ENCODE assay signal across 13 cellular contexts in the genomic region with DNA sequence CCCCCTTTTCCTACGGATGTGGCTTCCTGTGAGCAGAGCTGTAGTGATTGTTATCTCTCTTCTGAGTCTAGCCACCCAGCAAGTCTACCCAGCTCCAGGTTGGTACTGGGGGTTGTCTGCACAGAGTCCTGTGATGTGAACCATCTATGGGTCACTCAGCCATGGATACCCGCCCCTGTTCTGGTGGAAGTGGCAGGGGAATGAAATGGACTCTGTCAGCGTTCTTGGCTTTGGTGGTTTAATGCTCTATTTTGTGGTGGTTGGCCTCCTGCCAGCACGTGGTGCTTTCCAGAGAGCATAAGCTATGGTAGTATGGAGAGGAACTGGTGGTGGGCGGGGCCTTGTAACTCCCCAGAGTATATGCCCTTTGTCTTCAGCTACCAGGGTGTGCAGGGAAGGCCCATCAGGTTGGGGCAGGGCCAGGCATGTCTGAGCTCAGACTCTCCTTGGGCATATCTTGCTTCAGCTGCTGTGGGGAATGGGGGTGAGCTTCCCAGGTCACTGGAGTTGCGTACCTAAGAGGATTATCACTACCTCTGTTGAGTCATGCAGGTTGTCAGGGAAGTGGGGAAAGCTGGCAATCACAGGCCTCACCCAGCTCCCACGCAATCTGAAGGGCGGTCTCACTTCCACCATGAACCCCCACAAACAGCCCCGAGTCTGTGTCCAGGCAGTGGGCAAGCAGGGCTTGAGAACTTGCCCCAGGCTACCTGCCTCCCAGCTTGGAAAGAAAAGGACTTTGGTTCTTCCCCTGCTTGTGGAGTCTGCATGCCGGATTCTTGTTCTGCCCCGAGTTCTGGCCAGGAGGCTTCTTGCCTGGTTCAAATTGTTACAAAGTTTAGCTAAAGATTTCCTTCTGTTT. TPM values are rescaled to one million over a fixed set of nuclear protein-coding genes. Genes with fewer than 3 reads are reported as not detected.
DNase-seq lines count a peak whose midpoint lies in the region; ATAC-seq and FAIRE-seq lines count a peak whose summit lies in the region.
"Had no signal": no experiment of that assay in that cellular context is flagged by ENCODE, and none has a peak within 500 bp of the region (broad histone marks: within the 10 kb centered on the region; RNA-seq: fewer than 3 reads in every experiment).

No MANE protein-coding gene starts in this region.

- no peak overlapping the region for H3K4me3 Mint-ChIP-seq in activated naive CD4-positive, alpha-beta T cell treated with anti-CD3 and anti-CD28 coated beads, Interleukin-2, amount 10 ng/mL, durations not matched to agents 7 days and 5 days
- H3K4me3 Mint-ChIP-seq: effector memory CD8-positive, alpha-beta T cell; neural crest cell had no signal

- H3K27ac Mint-ChIP-seq in activated naive CD4-positive, alpha-beta T cell treated with anti-CD3 and anti-CD28 coated beads, Interleukin-2, amount 10 ng/mL, durations not matched to agents 7 days and 5 days, result peak overlapping the region; percentile 26
- H3K27ac Mint-ChIP-seq: effector memory CD8-positive, alpha-beta T cell had no signal

- no peak overlapping the region for H3K4me3 ChIP-seq in small intestine (ENCODE audit: low read depth in 1 of 2, low read length in 2 of 2)

- 63 to 67% (median 64%) methylated on average over 11 of the region's 11 CpGs for WGBS in small intestine, 3 donors

- H3K27ac ChIP-seq in small intestine (ENCODE audit: low read depth in 1 of 2, low read length in 1 of 2), result peak overlapping the region; percentile 45 to 74

- H3K4me1 ChIP-seq in small intestine (ENCODE audit: control insufficient read depth in 2 of 2, insufficient read depth in 1 of 2, low read depth in 1 of 2, low read length in 1 of 2), result peaks cover 3 to 8% of the 10 kb centered on the region in 2 donors

- CTCF ChIA-PET in activated naive CD4-positive, alpha-beta T cell treated with anti-CD3 and anti-CD28 coated beads, Interleukin-2, amount 10 ng/mL, durations not matched to agents 7 days and 5 days (lab: Charles Lee), result interaction anchor here (0.9 to 2.4 kb wide), 6 partner anchors 10 to 232 kb away, joined by 3 to 11 read pairs (median 5); partner anchors contain the start of gene TFG

- H3K27me3 Mint-ChIP-seq in activated naive CD4-positive, alpha-beta T cell treated with anti-CD3 and anti-CD28 coated beads, Interleukin-2, amount 10 ng/mL, durations not matched to agents 7 days and 5 days, result peaks cover 18% of the 10 kb centered on the region

- H3K27me3 ChIP-seq in small intestine (ENCODE audit: control insufficient read depth in 2 of 2, insufficient read depth in 2 of 2, low read length in 2 of 2), result no peaks in the 10 kb centered on the region

- H3K36me3 Mint-ChIP-seq in activated naive CD4-positive, alpha-beta T cell treated with anti-CD3 and anti-CD28 coated beads, Interleukin-2, amount 10 ng/mL, durations not matched to agents 7 days and 5 days, result peaks cover 2% of the 10 kb centered on the region

- peaks cover 44% of the 10 kb centered on the region for H3K4me1 Mint-ChIP-seq in activated naive CD4-positive, alpha-beta T cell treated with anti-CD3 and anti-CD28 coated beads, Interleukin-2, amount 10 ng/mL, durations not matched to agents 7 days and 5 days
- H3K4me1 Mint-ChIP-seq: neural crest cell had no signal

- H3K9me3 Mint-ChIP-seq in activated naive CD4-positive, alpha-beta T cell treated with anti-CD3 and anti-CD28 coated beads, Interleukin-2, amount 10 ng/mL, durations not matched to agents 7 days and 5 days, result peaks cover 7% of the 10 kb centered on the region
- H3K9me3 Mint-ChIP-seq: effector memory CD8-positive, alpha-beta T cell; neural crest cell had no signal

- DNase-seq in activated naive CD4-positive, alpha-beta T cell treated with anti-CD3 and anti-CD28 coated beads, Interleukin-2, amount 10 ng/mL, durations not matched to agents 7 days and 5 days, result peak; percentile 26
- DNase-seq in activated naive CD4-positive, alpha-beta T cell (lab: John Stamatoyannopoulos, UW), result no peak
- DNase-seq in LoVo (ENCODE audit: low spot score) (peak; percentile 15), UCSD-AML1 (lab: John Stamatoyannopoulos, UW; ENCODE audit: unreplicated experiment) (peak; percentile 58), small intestine (peak; percentile 90), cortex of kidney (lab: John Stamatoyannopoulos, UW) (no peak), kidney tubule cell (ENCODE audit: low spot score) (no peak)
- DNase-seq: amygdala; effector memory CD8-positive, alpha-beta T cell; glutamatergic neuron had no signal

- no peaks in the 10 kb centered on the region for H3K36me3 ChIP-seq in small intestine (ENCODE audit: control insufficient read depth in 2 of 2, insufficient read depth in 2 of 2, low read length in 2 of 2)

- FAIRE-seq in small intestine (lab: Jason Lieb, UNC), result no peak

- H3K9me3 ChIP-seq in small intestine (ENCODE audit: control insufficient read depth, low read depth), result no peaks in the 10 kb centered on the region

- no peak for ATAC-seq in HG02884 (IDR thresholded peaks at IDR 0.05; ENCODE audit: unreplicated experiment)
- ATAC-seq: effector memory CD8-positive, alpha-beta T cell had no signal

RNA-seq across cellular contexts. Expression of gene ADGRG7, which starts 9.0 kb away (rescaled TPM):
- 10 to 100 TPM; 25.9 to 48.4 (median 48.1) TPM for polyA plus RNA-seq in small intestine
- polyA plus RNA-seq: urinary bladder had no signal

Comparison
In these comparisons a context has a peak if more than half of its experiments do, and no peak if none do; other contexts are left out.
1. DNase-seq: peak in activated naive CD4-positive, alpha-beta T cell treated with anti-CD3 and anti-CD28 coated beads, Interleukin-2, amount 10 ng/mL, durations not matched to agents 7 days and 5 days (single experiment), LoVo (single experiment), UCSD-AML1 (single experiment) and small intestine (single experiment); none in activated naive CD4-positive, alpha-beta T cell (0 of 4), cortex of kidney (single experiment) and kidney tubule cell (single experiment).